8 cellular contexts compared by ENCODE assay signal in genomic region chr3:100492059-100492809, GRCh38. TPM values are rescaled to one million over a fixed set of nuclear protein-coding genes. Genes with fewer than 3 reads are reported as not detected.
DNase-seq lines count a peak whose midpoint lies in the region; ATAC-seq and TF ChIP-seq lines count a peak whose summit lies in the region.

Gene TMEM45A (plus strand): TSS chr3:100492619. CDS start chr3:100555212, 62,593 bp downstream.

- peak; percentile 95 for ATAC-seq in GM21381 (IDR thresholded peaks at IDR 0.05; ENCODE audit: unreplicated experiment)
- ATAC-seq in mucosa of descending colon: peak; percentile 100

- TF ChIP-seq CTCF in epithelial cell of proximal tubule (conservative IDR thresholded peaks at IDR 0.05; ENCODE audit: low read depth, low read length) (no peak), mucosa of descending colon (IDR thresholded peaks at IDR 0.05) (no peak)

- H3K4me1 ChIP-seq in NT2/D1 (ENCODE audit: insufficient read depth, insufficient read length) (no peaks in the 10 kb centered on the region), mucosa of descending colon (ENCODE audit: low read depth) (no peaks in the 10 kb centered on the region)

- H3K27me3 ChIP-seq in NT2/D1 (ENCODE audit: insufficient read depth, insufficient read length): no peaks in the 10 kb centered on the region

- no peaks in the 10 kb centered on the region for H3K36me3 ChIP-seq in NT2/D1 (ENCODE audit: insufficient read depth, insufficient read length, low read length)
- no peaks in the 10 kb centered on the region for H3K36me3 ChIP-seq in mucosa of descending colon (ENCODE audit: low read depth)

- H3K9ac ChIP-seq in NT2/D1 (ENCODE audit: insufficient read length, low read depth): peak within 1 kb of the TSS; percentile 77

- H3K4me3 ChIP-seq in NT2/D1 (ENCODE audit: insufficient read length, low read depth) (peak within 1 kb of the TSS; percentile 52), epithelial cell of proximal tubule (ENCODE audit: low read depth, low read length) (peak within 1 kb of the TSS; percentile 70), mucosa of descending colon (no peak within 1 kb of the TSS)

- DNase-seq in COR-L47 (lab: John Stamatoyannopoulos, UW): peak; percentile 88
- peak; percentile 94 for DNase-seq in HT1080 (ENCODE audit: low read depth)
- DNase-seq in NT2/D1 (ENCODE audit: low read depth, low spot score): peak; percentile 91
- DNase-seq in activated T-cell treated with anti-CD3 and anti-CD28 coated beads for 4 hours: peak; percentile 67
- peak; percentile 16 for DNase-seq in epithelial cell of proximal tubule (ENCODE audit: low read depth)
- DNase-seq in mucosa of descending colon: peak; percentile 93 to 97 (median 97)
- peak; percentile 73 to 82 for DNase-seq in stimulated activated CD8-positive, alpha-beta memory T cell treated with anti-CD3 and anti-CD28 coated beads, Interleukin-2, amount 100 ng/mL, for 48 hours (ENCODE audit: low read depth in 2 of 2)

- H3K9me3 ChIP-seq in NT2/D1 (ENCODE audit: insufficient read depth, low read length) (no peaks in the 10 kb centered on the region), mucosa of descending colon (no peaks in the 10 kb centered on the region)

- intact Hi-C loops in mucosa of descending colon (cut with DNase I, micrococcal nuclease): no loop called here

RNA-seq across cellular contexts. Expression of gene TMEM45A, which starts in this region (rescaled TPM):
- 0.87 and 1.4 TPM in 2 replicates for total RNA-seq in HT1080 (2014; rRNA removed; shearing (Covaris generic))
- polyA plus RNA-seq in HT1080 (2015; cell fraction: cytosol; rRNA removed): 2.3 and 4.6 TPM in 2 replicates
- polyA plus RNA-seq in HT1080 (2015; cell fraction: nucleus; rRNA removed): 3.7 and 4.8 TPM in 2 replicates
- total RNA-seq in epithelial cell of proximal tubule (1.8 and 2.1 TPM in 2 replicates), mucosa of descending colon (10 to 100 TPM in 1 of 3 donors, 1 to 10 TPM in 2; 1.9 to 11.4 (median 6.0) TPM)

Comparison
In these comparisons a context has a peak if more than half of its experiments do, and no peak if none do; other contexts are left out.
1. DNase-seq: peak in every context shown above with its lines; median percentile 97 in mucosa of descending colon; 94 in HT1080; 91 in NT2/D1; 88 in COR-L47; 78 in stimulated activated CD8-positive, alpha-beta memory T cell treated with anti-CD3 and anti-CD28 coated beads, Interleukin-2, amount 100 ng/mL, for 48 hours; 67 in activated T-cell treated with anti-CD3 and anti-CD28 coated beads for 4 hours; 16 in epithelial cell of proximal tubule.